ENCODE assay signal across 1 cellular context in the genomic region with DNA sequence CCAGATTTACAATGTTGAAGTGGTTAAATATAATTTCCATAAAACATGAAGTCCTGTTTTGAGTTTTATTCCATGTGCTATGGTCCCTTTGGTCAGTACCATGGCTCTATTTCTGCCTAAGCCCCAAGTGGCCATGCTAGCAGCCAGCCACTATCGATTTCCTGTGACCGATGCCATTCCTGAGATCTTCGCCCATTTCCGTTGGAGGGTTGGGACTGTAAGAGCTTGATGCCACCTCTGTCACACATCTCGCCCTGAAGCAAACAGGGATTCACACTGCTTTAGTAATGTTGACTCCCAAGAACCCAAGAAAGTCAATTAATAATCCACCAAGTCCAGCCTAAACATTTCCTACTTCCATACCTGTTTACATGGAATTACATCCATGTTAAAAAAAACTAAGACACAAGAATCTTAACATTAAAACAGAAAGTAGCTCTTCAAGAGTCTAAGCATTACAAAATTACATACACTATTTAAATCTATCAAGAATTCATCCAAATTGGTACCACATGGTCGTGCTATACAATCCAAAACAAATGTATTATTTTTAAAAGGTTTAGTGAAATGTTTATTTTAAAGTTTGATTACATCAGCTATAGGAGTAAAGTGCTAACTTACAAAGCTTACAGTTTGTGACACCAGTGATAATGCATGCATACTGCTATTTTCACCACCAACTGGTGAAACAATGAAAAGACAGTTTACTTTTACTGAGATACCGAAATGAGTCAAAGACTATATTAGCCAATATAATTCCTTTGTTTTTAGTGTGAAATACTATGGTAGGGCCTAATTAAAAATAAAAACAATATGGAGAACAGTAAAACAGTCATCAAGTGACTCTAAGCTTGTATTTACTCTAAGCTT.
TF ChIP-seq lines count a peak whose summit lies in the region.

No MANE protein-coding gene starts in this region.

TF ChIP-seq in H1, 55 proteins besides CTCF, POLR2A, EP300 and RAD21:
- TF ChIP-seq POLR2AphosphoS5 (IDR thresholded peaks at IDR 0.05; ENCODE audit: low read depth, low read length) (peak; percentile 68; the same call in 1 of the 2 replicates), RNF2 (IDR thresholded peaks at IDR 0.05; ENCODE audit: borderline replicate concordance, low read depth, low read length, missing control alignments, poor library complexity, severe bottlenecking) (no peak), CHD7 (IDR thresholded peaks at IDR 0.05; ENCODE audit: insufficient replicate concordance, low read length) (peak; percentile 57)
TF ChIP-seq in H1: peak in this region for 2.
